21 cellular contexts compared by ENCODE assay signal in genomic region chr20:12383770-12384304, GRCh38.
DNase-seq lines count a peak whose midpoint lies in the region; ATAC-seq and TF ChIP-seq lines count a peak whose summit lies in the region.
"Had no signal": no experiment of that assay in that cellular context is flagged by ENCODE, and none has a peak within 500 bp of the region (broad histone marks: within the 10 kb centered on the region; RNA-seq: fewer than 3 reads in every experiment).

No MANE protein-coding gene starts in this region.

- no peaks in the 10 kb centered on the region for H3K36me3 ChIP-seq in BLaER1 treated with 17β-estradiol and CSF1 and Interleukin-3, amounts not matched to agents 10 nM and 100 nM
- no peaks in the 10 kb centered on the region for H3K36me3 ChIP-seq in gastrocnemius medialis
- H3K36me3 ChIP-seq: gastroesophageal sphincter, lower lobe of right lung had no signal

- TF ChIP-seq POLR2A in gastrocnemius medialis (IDR thresholded peaks at IDR 0.05) = no peak

- 0 out of 22 replicates have a peak overlapping the region, but pooled peaks of 1 of the 11 experiments have one; percentile 2 for H3K27ac ChIP-seq in BLaER1 treated with 17β-estradiol and CSF1 and Interleukin-3, amounts not matched to agents 10 nM and 100 nM
- peak overlapping the region in 3 of 4 donors; percentile 3 to 61 (median 24) for H3K27ac ChIP-seq in gastrocnemius medialis
- H3K27ac ChIP-seq: lower lobe of right lung had no signal

- H3K4me1 ChIP-seq in BLaER1 treated with 17β-estradiol and CSF1 and Interleukin-3, amounts not matched to agents 10 nM and 100 nM = peaks cover 24 to 51% (median 31%) of the 10 kb centered on the region in 10 experiments
- peaks cover 0 to 11% of the 10 kb centered on the region in 2 donors for H3K4me1 ChIP-seq in gastrocnemius medialis
- H3K4me1 ChIP-seq: gastroesophageal sphincter had no signal

- in situ Hi-C loops in gastrocnemius medialis (cut with MboI; ENCODE audit: low sequenced_read_pairs in 4 of 4) = no loop called here

- H3K4me2 ChIP-seq in BLaER1 treated with 17β-estradiol and CSF1 and Interleukin-3, amounts not matched to agents 10 nM and 100 nM = peak overlapping the region; percentile 41 to 65 (median 55)

- DNase-seq in NOMO-1 treated with DMSO at 0.1 percent for 48 hours (lab: John Stamatoyannopoulos, UW; ENCODE audit: unreplicated experiment) (peak; percentile 31), Right ventricle myocardium superior (no peak), gastrocnemius medialis (no peak), COLO829 (ENCODE audit: low spot score) (no peak), NCI-H82 (lab: John Stamatoyannopoulos, UW) (no peak)
- no peak for DNase-seq in central memory CD4-positive, alpha-beta T cell
- DNase-seq: activated naive CD4-positive, alpha-beta T cell treated with anti-CD3 and anti-CD28 coated beads, Interleukin-2, amount 50 U/mL, for 16 hours; aorta; effector CD4-positive, alpha-beta T cell; H9; lower lobe of right lung; NCI-H146; NCI-H2171; NCI-H69; retina; stimulated activated naive CD8-positive, alpha-beta T cell treated with anti-CD3 and anti-CD28 coated beads, Interleukin-15, amount 100 ng/mL, for 72 hours; T-helper 1 cell had no signal

- no peak for TF ChIP-seq CTCF in gastrocnemius medialis (IDR thresholded peaks at IDR 0.05 in 4 of 5, conservative IDR thresholded peaks at IDR 0.05 in 1 of 5)

- no peak overlapping the region for H3K4me3 ChIP-seq in BLaER1 treated with 17β-estradiol and CSF1 and Interleukin-3, amounts not matched to agents 10 nM and 100 nM
- no peak overlapping the region for H3K4me3 ChIP-seq in gastrocnemius medialis
- H3K4me3 ChIP-seq: gastroesophageal sphincter, K562, lower lobe of right lung had no signal

- no peaks in the 10 kb centered on the region for H4K20me1 ChIP-seq in BLaER1 treated with 17β-estradiol and CSF1 and Interleukin-3, amounts not matched to agents 10 nM and 100 nM

- no peaks in the 10 kb centered on the region for H3K27me3 ChIP-seq in BLaER1 treated with 17β-estradiol and CSF1 and Interleukin-3, amounts not matched to agents 10 nM and 100 nM
- no peaks in the 10 kb centered on the region for H3K27me3 ChIP-seq in gastrocnemius medialis
- H3K27me3 ChIP-seq: gastroesophageal sphincter had no signal

- intact Hi-C loops in Right ventricle myocardium superior (cut with DNase I) = no loop called here
- intact Hi-C loops in gastrocnemius medialis (cut with DNase I; ENCODE audit: low total_unique reads) = no loop called here

- H3K9me3 ChIP-seq in BLaER1 treated with 17β-estradiol and CSF1 and Interleukin-3, amounts not matched to agents 10 nM and 100 nM (replicated peaks in 1 of 11) = no peaks in the 10 kb centered on the region; a peak in 1 of 22 replicates
- H3K9me3 ChIP-seq in gastrocnemius medialis = no peaks in the 10 kb centered on the region
- H3K9me3 ChIP-seq: gastroesophageal sphincter, lower lobe of right lung had no signal

- ATAC-seq in Right ventricle myocardium superior (ENCODE audit: poor library complexity) (peak; percentile 38), gastrocnemius medialis (no peak), GM18873 (IDR thresholded peaks at IDR 0.05; ENCODE audit: low FRiP score, unreplicated experiment) (no peak)
- ATAC-seq: gastroesophageal sphincter; K562; lower lobe of right lung; stimulated activated naive CD8-positive, alpha-beta T cell treated with anti-CD3 and anti-CD28 coated beads, Interleukin-15, amount 100 ng/mL, for 72 hours had no signal

- no peak overlapping the region for H3K9ac ChIP-seq in BLaER1 treated with 17β-estradiol and CSF1 and Interleukin-3, amounts not matched to agents 10 nM and 100 nM
